1 cellular context compared by ENCODE assay signal in the genomic region with DNA sequence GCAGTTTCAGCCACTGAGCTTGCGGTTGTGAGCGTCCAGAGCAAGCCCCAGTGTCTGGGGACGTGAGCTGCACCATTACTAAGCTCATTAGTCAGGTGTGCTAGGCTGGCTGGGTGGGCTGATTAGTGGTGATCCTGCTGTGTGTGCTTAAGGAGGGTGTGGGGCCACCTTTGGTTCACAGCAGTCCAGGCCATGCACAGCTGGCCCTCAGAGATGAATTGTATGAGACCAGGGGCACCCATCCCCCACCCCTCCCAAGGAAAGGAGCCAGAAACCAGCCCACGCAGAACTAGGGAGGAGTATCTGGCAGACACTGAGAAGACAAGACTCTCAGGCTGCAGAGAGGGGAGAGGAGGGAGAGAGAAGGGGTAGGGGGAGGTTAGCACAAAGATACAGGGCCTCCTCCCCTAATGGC.
TF ChIP-seq lines count a peak whose summit lies in the region.

No MANE protein-coding gene starts in this region.

TF ChIP-seq in K562, 482 proteins besides CTCF, POLR2A, EP300 and RAD21 (continued from another document):
- TF ChIP-seq, protein P1, sequence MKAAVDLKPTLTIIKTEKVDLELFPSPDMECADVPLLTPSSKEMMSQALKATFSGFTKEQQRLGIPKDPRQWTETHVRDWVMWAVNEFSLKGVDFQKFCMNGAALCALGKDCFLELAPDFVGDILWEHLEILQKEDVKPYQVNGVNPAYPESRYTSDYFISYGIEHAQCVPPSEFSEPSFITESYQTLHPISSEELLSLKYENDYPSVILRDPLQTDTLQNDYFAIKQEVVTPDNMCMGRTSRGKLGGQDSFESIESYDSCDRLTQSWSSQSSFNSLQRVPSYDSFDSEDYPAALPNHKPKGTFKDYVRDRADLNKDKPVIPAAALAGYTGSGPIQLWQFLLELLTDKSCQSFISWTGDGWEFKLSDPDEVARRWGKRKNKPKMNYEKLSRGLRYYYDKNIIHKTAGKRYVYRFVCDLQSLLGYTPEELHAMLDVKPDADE (conservative IDR thresholded peaks at IDR 0.05; ENCODE audit: control insufficient read depth, low read depth, low read length): peak; percentile 76; the same call in 1 of the 2 replicates
- TF ChIP-seq BCL6 (CRISPR knock-in tag; IDR thresholded peaks at IDR 0.05) (no peak), ZFX (CRISPR knock-in tag; IDR thresholded peaks at IDR 0.05) (no peak), DMBX1 (CRISPR knock-in tag; IDR thresholded peaks at IDR 0.05; ENCODE audit: borderline replicate concordance) (no peak), ZNF263 (CRISPR knock-in tag; IDR thresholded peaks at IDR 0.05; ENCODE audit: borderline replicate concordance) (no peak; the same call in 1 of the 2 replicates), LEF1 (IDR thresholded peaks at IDR 0.05) (peak; percentile 84; the same call in 1 of the 2 replicates), ZNF436 (CRISPR knock-in tag; IDR thresholded peaks at IDR 0.05) (no peak), ZBTB7A (IDR thresholded peaks at IDR 0.05; ENCODE audit: borderline replicate concordance, control insufficient read depth, low read depth, low read length) (peak; percentile 62; the same call in 1 of the 2 replicates), CBFA2T3 (IDR thresholded peaks at IDR 0.05) (peak; percentile 95), CXXC5 (CRISPR knock-in tag; IDR thresholded peaks at IDR 0.05) (no peak), TOE1 (IDR thresholded peaks at IDR 0.05; ENCODE audit: borderline replicate concordance) (no peak), TOE1 (CRISPR knock-in tag; IDR thresholded peaks at IDR 0.05; ENCODE audit: borderline replicate concordance, low read depth) (no peak), ZNF589 (CRISPR knock-in tag; IDR thresholded peaks at IDR 0.05; ENCODE audit: low read depth) (no peak), SOX6 (IDR thresholded peaks at IDR 0.05) (peak; percentile 22; the same call in 1 of the 2 replicates), ZNF224 (CRISPR knock-in tag; IDR thresholded peaks at IDR 0.05) (no peak), MYC (IDR thresholded peaks at IDR 0.05; ENCODE audit: low read depth, low read length) (peak; percentile 18; the same call in 1 of the 2 replicates), MYC (CRISPR knock-in tag; IDR thresholded peaks at IDR 0.05; ENCODE audit: borderline replicate concordance, low read depth) (no peak), PHF20 (IDR thresholded peaks at IDR 0.05; ENCODE audit: partially characterized antibody) (peak; percentile 12), U2AF1 (optimal IDR thresholded peaks at IDR 0.05; ENCODE audit: low read depth, low read length) (no peak), TBL1XR1 (IDR thresholded peaks at IDR 0.05; ENCODE audit: low read length in 2 of 2) (peak in 1 of 2 experiments; percentile 52; a peak in 1 of 4 replicates), SMARCE1 (IDR thresholded peaks at IDR 0.05) (peak; percentile 54; the same call in 1 of the 2 replicates), ZNF146 (CRISPR knock-in tag; IDR thresholded peaks at IDR 0.05; ENCODE audit: unreplicated experiment) (no peak), GABPB2 (CRISPR knock-in tag; conservative IDR thresholded peaks at IDR 0.05) (no peak), STAT5A (IDR thresholded peaks at IDR 0.05; ENCODE audit: borderline replicate concordance, low read length) (peak; percentile 63; the same call in 1 of the 2 replicates)
- TF ChIP-seq, protein P2, sequence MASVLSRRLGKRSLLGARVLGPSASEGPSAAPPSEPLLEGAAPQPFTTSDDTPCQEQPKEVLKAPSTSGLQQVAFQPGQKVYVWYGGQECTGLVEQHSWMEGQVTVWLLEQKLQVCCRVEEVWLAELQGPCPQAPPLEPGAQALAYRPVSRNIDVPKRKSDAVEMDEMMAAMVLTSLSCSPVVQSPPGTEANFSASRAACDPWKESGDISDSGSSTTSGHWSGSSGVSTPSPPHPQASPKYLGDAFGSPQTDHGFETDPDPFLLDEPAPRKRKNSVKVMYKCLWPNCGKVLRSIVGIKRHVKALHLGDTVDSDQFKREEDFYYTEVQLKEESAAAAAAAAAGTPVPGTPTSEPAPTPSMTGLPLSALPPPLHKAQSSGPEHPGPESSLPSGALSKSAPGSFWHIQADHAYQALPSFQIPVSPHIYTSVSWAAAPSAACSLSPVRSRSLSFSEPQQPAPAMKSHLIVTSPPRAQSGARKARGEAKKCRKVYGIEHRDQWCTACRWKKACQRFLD (CRISPR knock-in tag; IDR thresholded peaks at IDR 0.05): no peak
- TF ChIP-seq, protein P3, sequence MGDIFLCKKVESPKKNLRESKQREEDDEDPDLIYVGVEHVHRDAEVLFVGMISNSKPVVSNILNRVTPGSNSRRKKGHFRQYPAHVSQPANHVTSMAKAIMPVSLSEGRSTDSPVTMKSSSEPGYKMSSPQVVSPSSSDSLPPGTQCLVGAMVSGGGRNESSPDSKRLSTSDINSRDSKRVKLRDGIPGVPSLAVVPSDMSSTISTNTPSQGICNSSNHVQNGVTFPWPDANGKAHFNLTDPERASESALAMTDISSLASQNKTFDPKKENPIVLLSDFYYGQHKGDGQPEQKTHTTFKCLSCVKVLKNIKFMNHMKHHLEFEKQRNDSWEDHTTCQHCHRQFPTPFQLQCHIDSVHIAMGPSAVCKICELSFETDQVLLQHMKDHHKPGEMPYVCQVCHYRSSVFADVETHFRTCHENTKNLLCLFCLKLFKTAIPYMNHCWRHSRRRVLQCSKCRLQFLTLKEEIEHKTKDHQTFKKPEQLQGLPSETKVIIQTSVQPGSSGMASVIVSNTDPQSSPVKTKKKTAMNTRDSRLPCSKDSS (IDR thresholded peaks at IDR 0.05; ENCODE audit: low read depth, partially characterized antibody): no peak
- TF ChIP-seq, protein P4, sequence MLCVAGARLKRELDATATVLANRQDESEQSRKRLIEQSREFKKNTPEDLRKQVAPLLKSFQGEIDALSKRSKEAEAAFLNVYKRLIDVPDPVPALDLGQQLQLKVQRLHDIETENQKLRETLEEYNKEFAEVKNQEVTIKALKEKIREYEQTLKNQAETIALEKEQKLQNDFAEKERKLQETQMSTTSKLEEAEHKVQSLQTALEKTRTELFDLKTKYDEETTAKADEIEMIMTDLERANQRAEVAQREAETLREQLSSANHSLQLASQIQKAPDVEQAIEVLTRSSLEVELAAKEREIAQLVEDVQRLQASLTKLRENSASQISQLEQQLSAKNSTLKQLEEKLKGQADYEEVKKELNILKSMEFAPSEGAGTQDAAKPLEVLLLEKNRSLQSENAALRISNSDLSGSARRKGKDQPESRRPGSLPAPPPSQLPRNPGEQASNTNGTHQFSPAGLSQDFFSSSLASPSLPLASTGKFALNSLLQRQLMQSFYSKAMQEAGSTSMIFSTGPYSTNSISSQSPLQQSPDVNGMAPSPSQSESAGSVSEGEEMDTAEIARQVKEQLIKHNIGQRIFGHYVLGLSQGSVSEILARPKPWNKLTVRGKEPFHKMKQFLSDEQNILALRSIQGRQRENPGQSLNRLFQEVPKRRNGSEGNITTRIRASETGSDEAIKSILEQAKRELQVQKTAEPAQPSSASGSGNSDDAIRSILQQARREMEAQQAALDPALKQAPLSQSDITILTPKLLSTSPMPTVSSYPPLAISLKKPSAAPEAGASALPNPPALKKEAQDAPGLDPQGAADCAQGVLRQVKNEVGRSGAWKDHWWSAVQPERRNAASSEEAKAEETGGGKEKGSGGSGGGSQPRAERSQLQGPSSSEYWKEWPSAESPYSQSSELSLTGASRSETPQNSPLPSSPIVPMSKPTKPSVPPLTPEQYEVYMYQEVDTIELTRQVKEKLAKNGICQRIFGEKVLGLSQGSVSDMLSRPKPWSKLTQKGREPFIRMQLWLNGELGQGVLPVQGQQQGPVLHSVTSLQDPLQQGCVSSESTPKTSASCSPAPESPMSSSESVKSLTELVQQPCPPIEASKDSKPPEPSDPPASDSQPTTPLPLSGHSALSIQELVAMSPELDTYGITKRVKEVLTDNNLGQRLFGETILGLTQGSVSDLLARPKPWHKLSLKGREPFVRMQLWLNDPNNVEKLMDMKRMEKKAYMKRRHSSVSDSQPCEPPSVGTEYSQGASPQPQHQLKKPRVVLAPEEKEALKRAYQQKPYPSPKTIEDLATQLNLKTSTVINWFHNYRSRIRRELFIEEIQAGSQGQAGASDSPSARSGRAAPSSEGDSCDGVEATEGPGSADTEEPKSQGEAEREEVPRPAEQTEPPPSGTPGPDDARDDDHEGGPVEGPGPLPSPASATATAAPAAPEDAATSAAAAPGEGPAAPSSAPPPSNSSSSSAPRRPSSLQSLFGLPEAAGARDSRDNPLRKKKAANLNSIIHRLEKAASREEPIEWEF (CRISPR knock-in tag; IDR thresholded peaks at IDR 0.05): no peak; the same call in 1 of the 2 replicates
- TF ChIP-seq, protein P5, sequence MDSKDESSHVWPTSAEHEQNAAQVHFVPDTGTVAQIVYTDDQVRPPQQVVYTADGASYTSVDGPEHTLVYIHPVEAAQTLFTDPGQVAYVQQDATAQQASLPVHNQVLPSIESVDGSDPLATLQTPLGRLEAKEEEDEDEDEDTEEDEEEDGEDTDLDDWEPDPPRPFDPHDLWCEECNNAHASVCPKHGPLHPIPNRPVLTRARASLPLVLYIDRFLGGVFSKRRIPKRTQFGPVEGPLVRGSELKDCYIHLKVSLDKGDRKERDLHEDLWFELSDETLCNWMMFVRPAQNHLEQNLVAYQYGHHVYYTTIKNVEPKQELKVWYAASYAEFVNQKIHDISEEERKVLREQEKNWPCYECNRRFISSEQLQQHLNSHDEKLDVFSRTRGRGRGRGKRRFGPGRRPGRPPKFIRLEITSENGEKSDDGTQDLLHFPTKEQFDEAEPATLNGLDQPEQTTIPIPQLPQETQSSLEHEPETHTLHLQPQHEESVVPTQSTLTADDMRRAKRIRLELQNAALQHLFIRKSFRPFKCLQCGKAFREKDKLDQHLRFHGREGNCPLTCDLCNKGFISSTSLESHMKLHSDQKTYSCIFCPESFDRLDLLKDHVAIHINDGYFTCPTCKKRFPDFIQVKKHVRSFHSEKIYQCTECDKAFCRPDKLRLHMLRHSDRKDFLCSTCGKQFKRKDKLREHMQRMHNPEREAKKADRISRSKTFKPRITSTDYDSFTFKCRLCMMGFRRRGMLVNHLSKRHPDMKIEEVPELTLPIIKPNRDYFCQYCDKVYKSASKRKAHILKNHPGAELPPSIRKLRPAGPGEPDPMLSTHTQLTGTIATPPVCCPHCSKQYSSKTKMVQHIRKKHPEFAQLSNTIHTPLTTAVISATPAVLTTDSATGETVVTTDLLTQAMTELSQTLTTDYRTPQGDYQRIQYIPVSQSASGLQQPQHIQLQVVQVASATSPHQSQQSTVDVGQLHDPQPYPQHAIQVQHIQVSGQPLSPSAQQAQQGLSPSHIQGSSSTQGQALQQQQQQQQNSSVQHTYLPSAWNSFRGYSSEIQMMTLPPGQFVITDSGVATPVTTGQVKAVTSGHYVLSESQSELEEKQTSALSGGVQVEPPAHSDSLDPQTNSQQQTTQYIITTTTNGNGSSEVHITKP (IDR thresholded peaks at IDR 0.05; ENCODE audit: partially characterized antibody): peak; percentile 41
- TF ChIP-seq, protein P6, sequence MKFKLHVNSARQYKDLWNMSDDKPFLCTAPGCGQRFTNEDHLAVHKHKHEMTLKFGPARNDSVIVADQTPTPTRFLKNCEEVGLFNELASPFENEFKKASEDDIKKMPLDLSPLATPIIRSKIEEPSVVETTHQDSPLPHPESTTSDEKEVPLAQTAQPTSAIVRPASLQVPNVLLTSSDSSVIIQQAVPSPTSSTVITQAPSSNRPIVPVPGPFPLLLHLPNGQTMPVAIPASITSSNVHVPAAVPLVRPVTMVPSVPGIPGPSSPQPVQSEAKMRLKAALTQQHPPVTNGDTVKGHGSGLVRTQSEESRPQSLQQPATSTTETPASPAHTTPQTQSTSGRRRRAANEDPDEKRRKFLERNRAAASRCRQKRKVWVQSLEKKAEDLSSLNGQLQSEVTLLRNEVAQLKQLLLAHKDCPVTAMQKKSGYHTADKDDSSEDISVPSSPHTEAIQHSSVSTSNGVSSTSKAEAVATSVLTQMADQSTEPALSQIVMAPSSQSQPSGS (CRISPR knock-in tag; IDR thresholded peaks at IDR 0.05): no peak
